In the genomic region with DNA sequence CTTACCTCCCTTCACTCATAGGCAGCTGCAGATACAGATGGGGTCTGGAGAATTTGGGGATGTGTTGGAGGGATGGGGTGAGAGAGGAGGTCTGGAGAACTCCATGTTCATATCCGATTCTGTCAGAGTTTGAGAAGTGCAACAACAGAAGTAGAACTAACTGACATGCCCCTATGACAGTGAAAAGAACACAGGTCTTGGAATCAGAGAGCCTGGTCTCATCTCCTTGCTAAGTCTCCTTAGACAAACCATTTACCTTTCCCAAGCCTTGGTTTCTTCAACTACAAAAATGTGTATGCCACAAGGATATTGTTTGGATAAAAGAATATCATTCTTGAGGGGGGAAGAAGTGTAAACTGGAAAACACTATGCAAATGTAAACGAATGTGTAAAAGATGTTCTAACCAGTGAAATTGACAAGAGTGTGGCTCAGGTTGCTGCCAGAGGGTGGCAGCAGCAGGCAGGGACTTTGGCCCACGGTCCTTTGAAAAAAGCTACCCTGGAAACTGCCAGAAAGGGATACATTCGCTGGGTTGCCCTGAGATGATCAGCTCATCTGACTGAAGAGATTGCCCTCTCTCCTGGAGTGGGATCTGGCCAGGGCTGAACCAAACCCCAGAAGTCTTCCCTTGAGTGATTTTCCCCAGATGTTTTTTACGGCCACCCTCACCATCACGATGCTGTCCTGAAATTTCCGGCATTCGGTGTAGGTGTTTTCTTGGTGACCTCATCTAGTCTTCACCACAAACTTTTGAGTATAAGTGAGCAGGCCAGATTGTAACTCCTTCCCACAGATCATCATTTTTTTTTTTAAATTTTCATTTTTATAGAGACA, we compare ENCODE assay signal across 2 cellular contexts.
A peak's percentile ranks its signal among the peaks of the same experiment; 100 is the strongest.
TF ChIP-seq lines count a peak whose summit lies in the region.

No MANE protein-coding gene starts in this region.

TF ChIP-seq in HEK293, 187 proteins besides CTCF, POLR2A, EP300 and RAD21 (continued from another document and continues in another):
- TF ChIP-seq, protein P1, sequence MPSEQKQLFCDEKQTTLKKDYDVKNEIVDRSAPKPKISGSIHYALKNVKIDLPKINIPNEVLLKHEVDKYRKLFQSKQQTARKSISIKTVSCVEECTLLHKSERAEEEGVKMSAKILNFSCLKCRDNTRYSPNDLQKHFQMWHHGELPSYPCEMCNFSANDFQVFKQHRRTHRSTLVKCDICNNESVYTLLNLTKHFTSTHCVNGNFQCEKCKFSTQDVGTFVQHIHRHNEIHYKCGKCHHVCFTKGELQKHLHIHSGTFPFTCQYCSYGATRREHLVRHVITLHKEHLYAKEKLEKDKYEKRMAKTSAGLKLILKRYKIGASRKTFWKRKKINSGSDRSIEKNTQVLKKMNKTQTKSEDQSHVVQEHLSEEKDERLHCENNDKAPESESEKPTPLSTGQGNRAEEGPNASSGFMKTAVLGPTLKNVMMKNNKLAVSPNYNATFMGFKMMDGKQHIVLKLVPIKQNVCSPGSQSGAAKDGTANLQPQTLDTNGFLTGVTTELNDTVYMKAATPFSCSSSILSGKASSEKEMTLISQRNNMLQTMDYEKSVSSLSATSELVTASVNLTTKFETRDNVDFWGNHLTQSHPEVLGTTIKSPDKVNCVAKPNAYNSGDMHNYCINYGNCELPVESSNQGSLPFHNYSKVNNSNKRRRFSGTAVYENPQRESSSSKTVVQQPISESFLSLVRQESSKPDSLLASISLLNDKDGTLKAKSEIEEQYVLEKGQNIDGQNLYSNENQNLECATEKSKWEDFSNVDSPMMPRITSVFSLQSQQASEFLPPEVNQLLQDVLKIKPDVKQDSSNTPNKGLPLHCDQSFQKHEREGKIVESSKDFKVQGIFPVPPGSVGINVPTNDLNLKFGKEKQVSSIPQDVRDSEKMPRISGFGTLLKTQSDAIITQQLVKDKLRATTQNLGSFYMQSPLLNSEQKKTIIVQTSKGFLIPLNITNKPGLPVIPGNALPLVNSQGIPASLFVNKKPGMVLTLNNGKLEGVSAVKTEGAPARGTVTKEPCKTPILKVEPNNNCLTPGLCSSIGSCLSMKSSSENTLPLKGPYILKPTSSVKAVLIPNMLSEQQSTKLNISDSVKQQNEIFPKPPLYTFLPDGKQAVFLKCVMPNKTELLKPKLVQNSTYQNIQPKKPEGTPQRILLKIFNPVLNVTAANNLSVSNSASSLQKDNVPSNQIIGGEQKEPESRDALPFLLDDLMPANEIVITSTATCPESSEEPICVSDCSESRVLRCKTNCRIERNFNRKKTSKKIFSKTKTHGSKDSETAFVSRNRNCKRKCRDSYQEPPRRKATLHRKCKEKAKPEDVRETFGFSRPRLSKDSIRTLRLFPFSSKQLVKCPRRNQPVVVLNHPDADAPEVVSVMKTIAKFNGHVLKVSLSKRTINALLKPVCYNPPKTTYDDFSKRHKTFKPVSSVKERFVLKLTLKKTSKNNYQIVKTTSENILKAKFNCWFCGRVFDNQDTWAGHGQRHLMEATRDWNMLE (tag by site-specific recombination; conservative IDR thresholded peaks at IDR 0.05; ENCODE audit: low read depth) = no peak
- TF ChIP-seq ZEB2 (tag by site-specific recombination; IDR thresholded peaks at IDR 0.05) (no peak), FEZF1 (tag by site-specific recombination; IDR thresholded peaks at IDR 0.05) (no peak), ZNF112 (tag by site-specific recombination; IDR thresholded peaks at IDR 0.05) (no peak), ZNF223 (tag by site-specific recombination; IDR thresholded peaks at IDR 0.05) (no peak), ZNF600 (tag by site-specific recombination; IDR thresholded peaks at IDR 0.05) (no peak)
- TF ChIP-seq, protein P2, sequence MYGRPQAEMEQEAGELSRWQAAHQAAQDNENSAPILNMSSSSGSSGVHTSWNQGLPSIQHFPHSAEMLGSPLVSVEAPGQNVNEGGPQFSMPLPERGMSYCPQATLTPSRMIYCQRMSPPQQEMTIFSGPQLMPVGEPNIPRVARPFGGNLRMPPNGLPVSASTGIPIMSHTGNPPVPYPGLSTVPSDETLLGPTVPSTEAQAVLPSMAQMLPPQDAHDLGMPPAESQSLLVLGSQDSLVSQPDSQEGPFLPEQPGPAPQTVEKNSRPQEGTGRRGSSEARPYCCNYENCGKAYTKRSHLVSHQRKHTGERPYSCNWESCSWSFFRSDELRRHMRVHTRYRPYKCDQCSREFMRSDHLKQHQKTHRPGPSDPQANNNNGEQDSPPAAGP (tag by site-specific recombination; IDR thresholded peaks at IDR 0.05) = no peak
- TF ChIP-seq, protein P3, sequence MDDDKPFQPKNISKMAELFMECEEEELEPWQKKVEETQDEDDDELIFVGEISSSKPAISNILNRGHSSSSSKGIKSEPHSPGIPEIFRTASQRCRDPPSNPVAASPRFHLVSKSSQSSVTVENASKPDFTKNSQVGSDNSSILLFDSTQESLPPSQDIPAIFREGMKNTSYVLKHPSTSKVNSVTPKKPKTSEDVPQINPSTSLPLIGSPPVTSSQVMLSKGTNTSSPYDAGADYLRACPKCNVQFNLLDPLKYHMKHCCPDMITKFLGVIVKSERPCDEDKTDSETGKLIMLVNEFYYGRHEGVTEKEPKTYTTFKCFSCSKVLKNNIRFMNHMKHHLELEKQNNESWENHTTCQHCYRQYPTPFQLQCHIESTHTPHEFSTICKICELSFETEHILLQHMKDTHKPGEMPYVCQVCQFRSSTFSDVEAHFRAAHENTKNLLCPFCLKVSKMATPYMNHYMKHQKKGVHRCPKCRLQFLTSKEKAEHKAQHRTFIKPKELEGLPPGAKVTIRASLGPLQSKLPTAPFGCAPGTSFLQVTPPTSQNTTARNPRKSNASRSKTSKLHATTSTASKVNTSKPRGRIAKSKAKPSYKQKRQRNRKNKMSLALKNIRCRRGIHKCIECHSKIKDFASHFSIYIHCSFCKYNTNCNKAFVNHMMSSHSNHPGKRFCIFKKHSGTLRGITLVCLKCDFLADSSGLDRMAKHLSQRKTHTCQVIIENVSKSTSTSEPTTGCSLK (tag by site-specific recombination; IDR thresholded peaks at IDR 0.05) = no peak
- TF ChIP-seq, protein P4, sequence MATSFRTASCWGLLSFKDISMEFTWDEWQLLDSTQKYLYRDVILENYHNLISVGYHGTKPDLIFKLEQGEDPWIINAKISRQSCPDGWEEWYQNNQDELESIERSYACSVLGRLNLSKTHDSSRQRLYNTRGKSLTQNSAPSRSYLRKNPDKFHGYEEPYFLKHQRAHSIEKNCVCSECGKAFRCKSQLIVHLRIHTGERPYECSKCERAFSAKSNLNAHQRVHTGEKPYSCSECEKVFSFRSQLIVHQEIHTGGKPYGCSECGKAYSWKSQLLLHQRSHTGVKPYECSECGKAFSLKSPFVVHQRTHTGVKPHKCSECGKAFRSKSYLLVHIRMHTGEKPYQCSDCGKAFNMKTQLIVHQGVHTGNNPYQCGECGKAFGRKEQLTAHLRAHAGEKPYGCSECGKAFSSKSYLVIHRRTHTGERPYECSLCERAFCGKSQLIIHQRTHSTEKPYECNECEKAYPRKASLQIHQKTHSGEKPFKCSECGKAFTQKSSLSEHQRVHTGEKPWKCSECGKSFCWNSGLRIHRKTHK (tag by site-specific recombination; IDR thresholded peaks at IDR 0.05) = no peak

TF ChIP-seq in K562, 482 proteins besides CTCF, POLR2A, EP300 and RAD21 (continued from another document and continues in another):
- TF ChIP-seq ARID2 (IDR thresholded peaks at IDR 0.05) (peak; percentile 89), STAT5B (CRISPR knock-in tag; IDR thresholded peaks at IDR 0.05) (no peak), TSC22D4 (tag; IDR thresholded peaks at IDR 0.05) (0 out of 2 replicates have a peak, but pooled peaks have one; percentile 20), KLF10 (CRISPR knock-in tag; IDR thresholded peaks at IDR 0.05) (no peak), NFE2 (IDR thresholded peaks at IDR 0.05; ENCODE audit: low read depth) (no peak), RAD51 (IDR thresholded peaks at IDR 0.05; ENCODE audit: borderline replicate concordance, low read depth) (no peak), CBX3 (IDR thresholded peaks at IDR 0.05; ENCODE audit: borderline replicate concordance in 1 of 2, low read length in 2 of 2) (peak in 1 of 2 experiments; percentile 56; a peak in 1 of 3 replicates), ZNF699 (CRISPR knock-in tag; IDR thresholded peaks at IDR 0.05; ENCODE audit: insufficient replicate concordance) (no peak), FIP1L1 (IDR thresholded peaks at IDR 0.05; ENCODE audit: low read depth, low read length, poor library complexity, severe bottlenecking) (no peak), THRAP3 (IDR thresholded peaks at IDR 0.05; ENCODE audit: borderline replicate concordance) (no peak), SRSF7 (optimal IDR thresholded peaks at IDR 0.05; ENCODE audit: low read depth, low read length) (no peak), ZNF444 (CRISPR knock-in tag; IDR thresholded peaks at IDR 0.05) (no peak), CREM (IDR thresholded peaks at IDR 0.05; ENCODE audit: low read depth) (no peak), ZNF583 (CRISPR knock-in tag; IDR thresholded peaks at IDR 0.05) (no peak), ZNF274 (IDR thresholded peaks at IDR 0.05; ENCODE audit: borderline replicate concordance, low read depth, low read length) (no peak), HCFC1 (IDR thresholded peaks at IDR 0.05; ENCODE audit: low read depth, low read length) (no peak), HNRNPL (IDR thresholded peaks at IDR 0.05; ENCODE audit: low read depth, low read length) (no peak), ZBED1 (IDR thresholded peaks at IDR 0.05) (no peak), PHF20 (IDR thresholded peaks at IDR 0.05; ENCODE audit: partially characterized antibody) (no peak), NFE2L1 (tag; IDR thresholded peaks at IDR 0.05; ENCODE audit: borderline replicate concordance, low read depth) (no peak)
- TF ChIP-seq, protein P5, sequence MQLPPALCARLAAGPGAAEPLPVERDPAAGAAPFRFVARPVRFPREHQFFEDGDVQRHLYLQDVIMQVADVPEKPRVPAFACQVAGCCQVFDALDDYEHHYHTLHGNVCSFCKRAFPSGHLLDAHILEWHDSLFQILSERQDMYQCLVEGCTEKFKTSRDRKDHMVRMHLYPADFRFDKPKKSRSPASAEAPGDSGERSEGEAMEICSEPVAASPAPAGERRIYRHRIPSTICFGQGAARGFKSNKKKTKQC (CRISPR knock-in tag; IDR thresholded peaks at IDR 0.05) = no peak
- TF ChIP-seq, protein P6, sequence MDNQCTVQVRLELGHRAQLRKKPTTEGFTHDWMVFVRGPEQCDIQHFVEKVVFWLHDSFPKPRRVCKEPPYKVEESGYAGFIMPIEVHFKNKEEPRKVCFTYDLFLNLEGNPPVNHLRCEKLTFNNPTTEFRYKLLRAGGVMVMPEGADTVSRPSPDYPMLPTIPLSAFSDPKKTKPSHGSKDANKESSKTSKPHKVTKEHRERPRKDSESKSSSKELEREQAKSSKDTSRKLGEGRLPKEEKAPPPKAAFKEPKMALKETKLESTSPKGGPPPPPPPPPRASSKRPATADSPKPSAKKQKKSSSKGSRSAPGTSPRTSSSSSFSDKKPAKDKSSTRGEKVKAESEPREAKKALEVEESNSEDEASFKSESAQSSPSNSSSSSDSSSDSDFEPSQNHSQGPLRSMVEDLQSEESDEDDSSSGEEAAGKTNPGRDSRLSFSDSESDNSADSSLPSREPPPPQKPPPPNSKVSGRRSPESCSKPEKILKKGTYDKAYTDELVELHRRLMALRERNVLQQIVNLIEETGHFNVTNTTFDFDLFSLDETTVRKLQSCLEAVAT (IDR thresholded peaks at IDR 0.05) = no peak
- TF ChIP-seq, protein P7, sequence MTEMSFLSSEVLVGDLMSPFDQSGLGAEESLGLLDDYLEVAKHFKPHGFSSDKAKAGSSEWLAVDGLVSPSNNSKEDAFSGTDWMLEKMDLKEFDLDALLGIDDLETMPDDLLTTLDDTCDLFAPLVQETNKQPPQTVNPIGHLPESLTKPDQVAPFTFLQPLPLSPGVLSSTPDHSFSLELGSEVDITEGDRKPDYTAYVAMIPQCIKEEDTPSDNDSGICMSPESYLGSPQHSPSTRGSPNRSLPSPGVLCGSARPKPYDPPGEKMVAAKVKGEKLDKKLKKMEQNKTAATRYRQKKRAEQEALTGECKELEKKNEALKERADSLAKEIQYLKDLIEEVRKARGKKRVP (CRISPR knock-in tag; IDR thresholded peaks at IDR 0.05) = no peak
- TF ChIP-seq, protein P8, sequence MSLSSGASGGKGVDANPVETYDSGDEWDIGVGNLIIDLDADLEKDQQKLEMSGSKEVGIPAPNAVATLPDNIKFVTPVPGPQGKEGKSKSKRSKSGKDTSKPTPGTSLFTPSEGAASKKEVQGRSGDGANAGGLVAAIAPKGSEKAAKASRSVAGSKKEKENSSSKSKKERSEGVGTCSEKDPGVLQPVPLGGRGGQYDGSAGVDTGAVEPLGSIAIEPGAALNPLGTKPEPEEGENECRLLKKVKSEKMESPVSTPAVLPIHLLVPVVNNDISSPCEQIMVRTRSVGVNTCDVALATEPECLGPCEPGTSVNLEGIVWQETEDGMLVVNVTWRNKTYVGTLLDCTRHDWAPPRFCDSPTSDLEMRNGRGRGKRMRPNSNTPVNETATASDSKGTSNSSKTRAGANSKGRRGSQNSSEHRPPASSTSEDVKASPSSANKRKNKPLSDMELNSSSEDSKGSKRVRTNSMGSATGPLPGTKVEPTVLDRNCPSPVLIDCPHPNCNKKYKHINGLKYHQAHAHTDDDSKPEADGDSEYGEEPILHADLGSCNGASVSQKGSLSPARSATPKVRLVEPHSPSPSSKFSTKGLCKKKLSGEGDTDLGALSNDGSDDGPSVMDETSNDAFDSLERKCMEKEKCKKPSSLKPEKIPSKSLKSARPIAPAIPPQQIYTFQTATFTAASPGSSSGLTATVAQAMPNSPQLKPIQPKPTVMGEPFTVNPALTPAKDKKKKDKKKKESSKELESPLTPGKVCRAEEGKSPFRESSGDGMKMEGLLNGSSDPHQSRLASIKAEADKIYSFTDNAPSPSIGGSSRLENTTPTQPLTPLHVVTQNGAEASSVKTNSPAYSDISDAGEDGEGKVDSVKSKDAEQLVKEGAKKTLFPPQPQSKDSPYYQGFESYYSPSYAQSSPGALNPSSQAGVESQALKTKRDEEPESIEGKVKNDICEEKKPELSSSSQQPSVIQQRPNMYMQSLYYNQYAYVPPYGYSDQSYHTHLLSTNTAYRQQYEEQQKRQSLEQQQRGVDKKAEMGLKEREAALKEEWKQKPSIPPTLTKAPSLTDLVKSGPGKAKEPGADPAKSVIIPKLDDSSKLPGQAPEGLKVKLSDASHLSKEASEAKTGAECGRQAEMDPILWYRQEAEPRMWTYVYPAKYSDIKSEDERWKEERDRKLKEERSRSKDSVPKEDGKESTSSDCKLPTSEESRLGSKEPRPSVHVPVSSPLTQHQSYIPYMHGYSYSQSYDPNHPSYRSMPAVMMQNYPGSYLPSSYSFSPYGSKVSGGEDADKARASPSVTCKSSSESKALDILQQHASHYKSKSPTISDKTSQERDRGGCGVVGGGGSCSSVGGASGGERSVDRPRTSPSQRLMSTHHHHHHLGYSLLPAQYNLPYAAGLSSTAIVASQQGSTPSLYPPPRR (CRISPR knock-in tag; IDR thresholded peaks at IDR 0.05; ENCODE audit: borderline replicate concordance) = no peak
- TF ChIP-seq, protein P9, sequence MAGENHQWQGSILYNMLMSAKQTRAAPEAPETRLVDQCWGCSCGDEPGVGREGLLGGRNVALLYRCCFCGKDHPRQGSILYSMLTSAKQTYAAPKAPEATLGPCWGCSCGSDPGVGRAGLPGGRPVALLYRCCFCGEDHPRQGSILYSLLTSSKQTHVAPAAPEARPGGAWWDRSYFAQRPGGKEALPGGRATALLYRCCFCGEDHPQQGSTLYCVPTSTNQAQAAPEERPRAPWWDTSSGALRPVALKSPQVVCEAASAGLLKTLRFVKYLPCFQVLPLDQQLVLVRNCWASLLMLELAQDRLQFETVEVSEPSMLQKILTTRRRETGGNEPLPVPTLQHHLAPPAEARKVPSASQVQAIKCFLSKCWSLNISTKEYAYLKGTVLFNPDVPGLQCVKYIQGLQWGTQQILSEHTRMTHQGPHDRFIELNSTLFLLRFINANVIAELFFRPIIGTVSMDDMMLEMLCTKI (IDR thresholded peaks at IDR 0.05; ENCODE audit: partially characterized antibody) = no peak
